ENCODE assay signal across 28 cellular contexts in the genomic region with DNA sequence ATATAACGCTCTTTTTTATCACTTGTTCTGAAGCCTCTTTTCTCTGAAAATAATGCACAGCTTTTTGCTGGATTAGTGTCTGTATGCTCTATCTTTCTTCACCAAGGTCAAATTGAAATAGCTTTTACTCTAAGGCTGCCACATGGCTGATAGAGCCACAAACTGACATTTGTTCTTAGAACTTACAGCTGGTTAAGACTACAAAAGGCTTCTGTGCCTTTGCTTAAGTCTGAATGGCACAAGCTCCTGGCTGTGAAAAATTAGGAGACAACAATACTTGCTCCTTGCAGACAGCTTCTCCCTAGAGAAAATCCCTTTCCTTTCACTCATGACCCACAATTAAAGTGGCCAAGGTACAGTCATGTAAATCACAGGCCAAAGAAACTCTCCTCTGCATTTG.
"Had no signal": no experiment of that assay in that cellular context is flagged by ENCODE, and none has a peak within 500 bp of the region (broad histone marks: within the 10 kb centered on the region; RNA-seq: fewer than 3 reads in every experiment).

No MANE protein-coding gene starts in this region.

- H3K4me3 ChIP-seq: body of pancreas, left ventricle myocardium inferior, mucosa of descending colon, tibial nerve had no signal

- H3K27me3 Mint-ChIP-seq: activated CD4-positive, alpha-beta memory T cell treated with anti-CD3 and anti-CD28 coated beads, Interleukin-2, amount 10 ng/mL, durations not matched to agents 7 days and 5 days; activated CD4-positive, alpha-beta T cell treated with anti-CD3 and anti-CD28 coated beads, Interleukin-2, amount 10 ng/mL, durations not matched to agents 24 days and 14 days; activated naive CD4-positive, alpha-beta T cell treated with anti-CD3 and anti-CD28 coated beads, Interleukin-2, amount 50 U/mL, for 24 hours; memory B cell; naive B cell; progenitor cell of endocrine pancreas; stimulated activated naive CD8-positive, alpha-beta T cell treated with anti-CD3 and anti-CD28 coated beads, Interleukin-15, Interleukin-2, amounts not matched to agents 100 ng/mL and 50 ng/mL, for 24 hours; T-cell had no signal

- FAIRE-seq: urothelium cell line had no signal

- H3K9me3 Mint-ChIP-seq: activated CD4-positive, alpha-beta T cell treated with anti-CD3 and anti-CD28 coated beads, Interleukin-2, amount 10 ng/mL, durations not matched to agents 24 days and 14 days; activated naive CD4-positive, alpha-beta T cell treated with anti-CD3 and anti-CD28 coated beads, Interleukin-2, amount 50 U/mL, for 24 hours had no signal

- H3K36me3 ChIP-seq: left ventricle myocardium inferior, tibial nerve had no signal

- H3K27ac Mint-ChIP-seq: activated CD4-positive, alpha-beta memory T cell treated with anti-CD3 and anti-CD28 coated beads, Interleukin-2, amount 10 ng/mL, durations not matched to agents 7 days and 5 days; activated CD4-positive, alpha-beta T cell treated with anti-CD3 and anti-CD28 coated beads, Interleukin-2, amount 10 ng/mL, durations not matched to agents 24 days and 14 days; activated naive CD4-positive, alpha-beta T cell treated with anti-CD3 and anti-CD28 coated beads, Interleukin-2, amount 50 U/mL, for 24 hours; memory B cell; naive B cell; progenitor cell of endocrine pancreas; stimulated activated naive CD8-positive, alpha-beta T cell treated with anti-CD3 and anti-CD28 coated beads, Interleukin-15, Interleukin-2, amounts not matched to agents 100 ng/mL and 50 ng/mL, for 24 hours; T-cell; T-helper 2 cell treated with Interferon-gamma antibody and Interleukin-4, amounts not matched to agents 5 μg/mL and 100 μg/mL, for 36 hours had no signal

- DNase-seq: activated CD4-positive, alpha-beta memory T cell treated with anti-CD3 and anti-CD28 coated beads, Interleukin-2, amount 10 ng/mL, durations not matched to agents 7 days and 5 days; activated CD4-positive, alpha-beta T cell treated with anti-CD3 and anti-CD28 coated beads, Interleukin-2, amount 10 ng/mL, durations not matched to agents 24 days and 14 days; activated gamma-delta T cell; activated T-cell treated with anti-CD3 and anti-CD28 coated beads for 4 hours; anterior cingulate cortex; body of pancreas; caudate nucleus; dermis blood vessel endothelial cell; effector CD8-positive, alpha-beta T cell; hippocampal formation; kidney glomerular epithelial cell; left ventricle myocardium inferior; mucosa of descending colon; naive B cell; right cardiac atrium; stimulated activated CD4-positive, alpha-beta T cell treated with anti-CD3 and anti-CD28 coated beads, Interleukin-4, amount 100 ng/mL, for 24 hours; substantia nigra; T-cell had no signal

- H3K36me3 Mint-ChIP-seq: activated naive CD4-positive, alpha-beta T cell treated with anti-CD3 and anti-CD28 coated beads, Interleukin-2, amount 50 U/mL, for 24 hours; memory B cell; naive B cell; T-cell had no signal

- ATAC-seq: activated CD4-positive, CD25-positive, alpha-beta regulatory T cell treated with anti-CD3 and anti-CD28 coated beads, Interleukin-2, amount 50 U/mL, for 24 hours; body of pancreas; esophagus mucosa; mucosa of descending colon; right cardiac atrium; T-cell had no signal

- H3K4me1 ChIP-seq: body of pancreas, left ventricle myocardium inferior, tibial nerve had no signal

- H3K27ac ChIP-seq: body of pancreas, left ventricle myocardium inferior, tibial nerve, VCaP had no signal

- H3K4me3 Mint-ChIP-seq: activated CD4-positive, alpha-beta memory T cell treated with anti-CD3 and anti-CD28 coated beads, Interleukin-2, amount 10 ng/mL, durations not matched to agents 7 days and 5 days; activated CD4-positive, alpha-beta T cell treated with anti-CD3 and anti-CD28 coated beads, Interleukin-2, amount 10 ng/mL, durations not matched to agents 24 days and 14 days; activated naive CD4-positive, alpha-beta T cell treated with anti-CD3 and anti-CD28 coated beads, Interleukin-2, amount 50 U/mL, for 24 hours; memory B cell; naive B cell; stimulated activated naive CD8-positive, alpha-beta T cell treated with anti-CD3 and anti-CD28 coated beads, Interleukin-15, Interleukin-2, amounts not matched to agents 100 ng/mL and 50 ng/mL, for 24 hours; T-cell; T-helper 2 cell treated with Interferon-gamma antibody and Interleukin-4, amounts not matched to agents 5 μg/mL and 100 μg/mL, for 36 hours had no signal

- H3K9me3 ChIP-seq: body of pancreas, left ventricle myocardium inferior, mucosa of descending colon, tibial nerve had no signal

- H3K27me3 ChIP-seq: body of pancreas, tibial nerve had no signal

- H3K4me1 Mint-ChIP-seq: activated CD4-positive, alpha-beta memory T cell treated with anti-CD3 and anti-CD28 coated beads, Interleukin-2, amount 10 ng/mL, durations not matched to agents 7 days and 5 days; activated CD4-positive, alpha-beta T cell treated with anti-CD3 and anti-CD28 coated beads, Interleukin-2, amount 10 ng/mL, durations not matched to agents 24 days and 14 days; activated naive CD4-positive, alpha-beta T cell treated with anti-CD3 and anti-CD28 coated beads, Interleukin-2, amount 50 U/mL, for 24 hours; memory B cell; naive B cell; T-cell had no signal
